1 cellular context compared by ENCODE assay signal in the genomic region with DNA sequence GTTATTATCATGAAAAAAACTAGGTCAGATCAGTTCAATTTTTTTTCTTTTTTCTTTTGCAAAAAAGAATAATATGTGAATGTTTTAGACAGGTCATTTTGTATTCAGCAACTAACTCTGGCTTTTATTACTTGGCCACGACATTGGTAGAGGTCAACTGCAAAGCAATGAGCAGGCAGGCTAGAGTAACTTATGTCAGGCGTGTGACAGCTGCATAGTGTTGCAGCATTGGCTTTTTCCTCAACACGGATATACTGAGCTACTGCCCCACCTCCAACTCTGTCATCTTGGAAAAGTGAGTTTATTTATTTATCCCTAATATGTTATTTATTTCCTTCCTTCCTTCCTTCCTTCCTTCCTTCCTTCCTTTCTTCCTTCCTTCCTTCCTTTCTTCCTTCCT. TPM values are rescaled to one million over a fixed set of nuclear protein-coding genes. Genes with fewer than 3 reads are reported as not detected.
"Had no signal": no experiment of that assay in that cellular context is flagged by ENCODE, and none has a peak within 500 bp of the region (broad histone marks: within the 10 kb centered on the region; RNA-seq: fewer than 3 reads in every experiment).

No MANE protein-coding gene starts in this region.

RNA-seq across cellular contexts. Expression of gene LANCL3, which starts 47.8 kb away (rescaled TPM):
- polyA plus RNA-seq: naive thymus-derived CD4-positive, alpha-beta T cell had no signal
